In the genomic region with DNA sequence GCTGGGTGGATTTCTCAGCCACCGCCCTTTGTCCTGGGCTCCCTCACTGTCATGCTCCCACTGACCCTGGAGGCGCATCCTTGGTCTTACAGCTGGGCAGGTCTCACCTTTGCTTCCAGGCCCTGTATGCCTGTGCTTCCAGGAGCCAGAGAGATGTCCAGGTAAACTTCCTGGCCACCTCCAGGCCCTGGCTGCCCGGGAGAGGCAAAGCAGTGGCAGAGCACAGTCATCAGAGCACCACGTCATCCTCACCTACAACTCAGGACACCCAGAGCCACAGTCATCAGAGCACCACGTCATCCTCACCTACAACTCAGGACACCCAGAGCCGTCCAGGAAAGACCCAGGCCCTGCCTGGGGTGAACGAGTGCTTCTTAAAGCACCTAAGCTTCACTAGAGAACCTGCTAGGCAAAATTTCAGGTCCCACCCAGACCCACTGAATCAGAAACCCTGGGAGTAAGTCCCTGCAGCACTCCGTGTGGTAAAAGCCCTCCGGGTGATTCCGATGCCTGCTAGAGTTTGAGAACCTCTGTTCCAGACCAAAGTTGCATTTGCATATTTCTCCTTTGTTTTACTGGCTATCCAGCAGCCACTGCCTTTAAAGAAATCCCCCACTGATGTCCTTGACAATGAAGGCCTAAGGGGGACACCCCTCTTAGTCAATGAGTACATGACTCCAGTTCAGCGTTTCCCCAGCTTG, we compare ENCODE assay signal across 1 cellular context.
TF ChIP-seq lines count a peak whose summit lies in the region.

No MANE protein-coding gene starts in this region.

TF ChIP-seq in HepG2, 621 proteins besides CTCF, POLR2A, EP300 and RAD21:
- TF ChIP-seq, protein P1, sequence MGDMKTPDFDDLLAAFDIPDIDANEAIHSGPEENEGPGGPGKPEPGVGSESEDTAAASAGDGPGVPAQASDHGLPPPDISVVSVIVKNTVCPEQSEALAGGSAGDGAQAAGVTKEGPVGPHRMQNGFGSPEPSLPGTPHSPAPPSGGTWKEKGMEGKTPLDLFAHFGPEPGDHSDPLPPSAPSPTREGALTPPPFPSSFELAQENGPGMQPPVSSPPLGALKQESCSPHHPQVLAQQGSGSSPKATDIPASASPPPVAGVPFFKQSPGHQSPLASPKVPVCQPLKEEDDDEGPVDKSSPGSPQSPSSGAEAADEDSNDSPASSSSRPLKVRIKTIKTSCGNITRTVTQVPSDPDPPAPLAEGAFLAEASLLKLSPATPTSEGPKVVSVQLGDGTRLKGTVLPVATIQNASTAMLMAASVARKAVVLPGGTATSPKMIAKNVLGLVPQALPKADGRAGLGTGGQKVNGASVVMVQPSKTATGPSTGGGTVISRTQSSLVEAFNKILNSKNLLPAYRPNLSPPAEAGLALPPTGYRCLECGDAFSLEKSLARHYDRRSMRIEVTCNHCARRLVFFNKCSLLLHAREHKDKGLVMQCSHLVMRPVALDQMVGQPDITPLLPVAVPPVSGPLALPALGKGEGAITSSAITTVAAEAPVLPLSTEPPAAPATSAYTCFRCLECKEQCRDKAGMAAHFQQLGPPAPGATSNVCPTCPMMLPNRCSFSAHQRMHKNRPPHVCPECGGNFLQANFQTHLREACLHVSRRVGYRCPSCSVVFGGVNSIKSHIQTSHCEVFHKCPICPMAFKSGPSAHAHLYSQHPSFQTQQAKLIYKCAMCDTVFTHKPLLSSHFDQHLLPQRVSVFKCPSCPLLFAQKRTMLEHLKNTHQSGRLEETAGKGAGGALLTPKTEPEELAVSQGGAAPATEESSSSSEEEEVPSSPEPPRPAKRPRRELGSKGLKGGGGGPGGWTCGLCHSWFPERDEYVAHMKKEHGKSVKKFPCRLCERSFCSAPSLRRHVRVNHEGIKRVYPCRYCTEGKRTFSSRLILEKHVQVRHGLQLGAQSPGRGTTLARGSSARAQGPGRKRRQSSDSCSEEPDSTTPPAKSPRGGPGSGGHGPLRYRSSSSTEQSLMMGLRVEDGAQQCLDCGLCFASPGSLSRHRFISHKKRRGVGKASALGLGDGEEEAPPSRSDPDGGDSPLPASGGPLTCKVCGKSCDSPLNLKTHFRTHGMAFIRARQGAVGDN (CRISPR knock-in tag; IDR thresholded peaks at IDR 0.05), result peak; percentile 18; the same call in 1 of the 2 replicates
- no peak for TF ChIP-seq ZNF24 (IDR thresholded peaks at IDR 0.05)
